In the genomic region with DNA sequence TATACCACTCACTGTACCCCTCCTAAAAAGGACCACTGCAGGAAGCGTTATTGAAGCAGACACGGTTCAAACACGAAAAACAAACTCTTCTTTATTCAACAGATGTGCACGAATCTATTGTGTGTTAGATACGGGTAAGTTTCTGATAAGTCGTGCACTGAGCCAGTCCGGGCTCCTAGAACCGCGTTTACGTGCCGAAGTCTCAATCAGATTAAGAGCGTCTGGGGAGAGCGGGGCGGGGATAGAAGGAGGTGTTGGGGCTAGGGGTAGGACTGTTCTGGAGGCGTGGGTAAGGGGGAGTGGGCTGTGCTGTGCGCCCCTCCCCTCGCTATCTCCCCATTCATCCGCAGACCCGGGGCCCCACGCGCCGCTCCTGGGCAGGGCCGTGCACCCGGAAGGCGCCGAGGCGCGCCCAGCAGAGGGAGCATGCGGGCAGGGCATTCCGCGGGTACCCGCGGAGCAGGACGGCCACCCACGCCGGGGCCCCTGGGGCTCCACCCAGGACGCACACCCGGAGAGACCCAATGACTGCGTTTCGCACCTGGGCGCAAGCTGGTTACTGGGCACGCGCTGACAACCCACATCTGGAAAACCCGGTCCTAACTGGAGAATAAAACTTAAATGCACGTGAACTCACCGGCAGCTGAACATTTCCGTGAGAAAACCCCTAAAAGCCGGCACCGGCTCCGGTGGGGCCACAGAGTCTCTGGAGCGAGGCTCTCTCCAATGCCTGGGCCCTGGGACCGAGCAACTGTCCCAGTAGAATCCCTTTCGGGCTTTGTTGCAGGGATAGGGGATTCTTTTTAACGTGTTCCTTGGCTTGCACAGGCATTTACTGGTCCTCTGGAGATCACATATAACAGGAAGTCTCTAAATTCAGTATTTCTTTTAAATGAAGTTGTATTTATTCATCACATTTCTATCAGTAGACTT, we compare ENCODE assay signal across 1 cellular context.
A peak's percentile ranks its signal among the peaks of the same experiment; 100 is the strongest.
TF ChIP-seq lines count a peak whose summit lies in the region.

No MANE protein-coding gene starts in this region.

TF ChIP-seq in HepG2, 621 proteins besides CTCF, POLR2A, EP300 and RAD21 (continued from another document and continues in another):
- TF ChIP-seq, protein P1, sequence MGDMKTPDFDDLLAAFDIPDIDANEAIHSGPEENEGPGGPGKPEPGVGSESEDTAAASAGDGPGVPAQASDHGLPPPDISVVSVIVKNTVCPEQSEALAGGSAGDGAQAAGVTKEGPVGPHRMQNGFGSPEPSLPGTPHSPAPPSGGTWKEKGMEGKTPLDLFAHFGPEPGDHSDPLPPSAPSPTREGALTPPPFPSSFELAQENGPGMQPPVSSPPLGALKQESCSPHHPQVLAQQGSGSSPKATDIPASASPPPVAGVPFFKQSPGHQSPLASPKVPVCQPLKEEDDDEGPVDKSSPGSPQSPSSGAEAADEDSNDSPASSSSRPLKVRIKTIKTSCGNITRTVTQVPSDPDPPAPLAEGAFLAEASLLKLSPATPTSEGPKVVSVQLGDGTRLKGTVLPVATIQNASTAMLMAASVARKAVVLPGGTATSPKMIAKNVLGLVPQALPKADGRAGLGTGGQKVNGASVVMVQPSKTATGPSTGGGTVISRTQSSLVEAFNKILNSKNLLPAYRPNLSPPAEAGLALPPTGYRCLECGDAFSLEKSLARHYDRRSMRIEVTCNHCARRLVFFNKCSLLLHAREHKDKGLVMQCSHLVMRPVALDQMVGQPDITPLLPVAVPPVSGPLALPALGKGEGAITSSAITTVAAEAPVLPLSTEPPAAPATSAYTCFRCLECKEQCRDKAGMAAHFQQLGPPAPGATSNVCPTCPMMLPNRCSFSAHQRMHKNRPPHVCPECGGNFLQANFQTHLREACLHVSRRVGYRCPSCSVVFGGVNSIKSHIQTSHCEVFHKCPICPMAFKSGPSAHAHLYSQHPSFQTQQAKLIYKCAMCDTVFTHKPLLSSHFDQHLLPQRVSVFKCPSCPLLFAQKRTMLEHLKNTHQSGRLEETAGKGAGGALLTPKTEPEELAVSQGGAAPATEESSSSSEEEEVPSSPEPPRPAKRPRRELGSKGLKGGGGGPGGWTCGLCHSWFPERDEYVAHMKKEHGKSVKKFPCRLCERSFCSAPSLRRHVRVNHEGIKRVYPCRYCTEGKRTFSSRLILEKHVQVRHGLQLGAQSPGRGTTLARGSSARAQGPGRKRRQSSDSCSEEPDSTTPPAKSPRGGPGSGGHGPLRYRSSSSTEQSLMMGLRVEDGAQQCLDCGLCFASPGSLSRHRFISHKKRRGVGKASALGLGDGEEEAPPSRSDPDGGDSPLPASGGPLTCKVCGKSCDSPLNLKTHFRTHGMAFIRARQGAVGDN (CRISPR knock-in tag; IDR thresholded peaks at IDR 0.05) = peak; percentile 90
- TF ChIP-seq ZSCAN21 (CRISPR knock-in tag; IDR thresholded peaks at IDR 0.05; ENCODE audit: borderline replicate concordance) (peak; percentile 66; the same call in 1 of the 2 replicates), ZNF629 (CRISPR knock-in tag; conservative IDR thresholded peaks at IDR 0.05) (no peak; the same call in 1 of the 2 replicates), ZBTB4 (CRISPR knock-in tag; IDR thresholded peaks at IDR 0.05; ENCODE audit: borderline replicate concordance) (no peak), BORCS8-MEF2B (CRISPR knock-in tag; IDR thresholded peaks at IDR 0.05) (peak; percentile 78; the same call in 1 of the 2 replicates), ZNF788 (CRISPR knock-in tag; IDR thresholded peaks at IDR 0.05; ENCODE audit: borderline replicate concordance) (peak; percentile 31; the same call in 1 of the 2 replicates), ZNF329 (CRISPR knock-in tag; IDR thresholded peaks at IDR 0.05; ENCODE audit: low read depth) (no peak), SRSF4 (IDR thresholded peaks at IDR 0.05; ENCODE audit: low read depth, low read length, poor library complexity, severe bottlenecking) (no peak), ZNF225 (CRISPR knock-in tag; IDR thresholded peaks at IDR 0.05) (no peak), GFI1 (CRISPR knock-in tag; IDR thresholded peaks at IDR 0.05; ENCODE audit: borderline replicate concordance) (0 out of 2 replicates have a peak, but pooled peaks have one; percentile 23), ZNF430 (CRISPR knock-in tag; IDR thresholded peaks at IDR 0.05) (peak; percentile 92), NFRKB (IDR thresholded peaks at IDR 0.05) (no peak), GTF2F1 (IDR thresholded peaks at IDR 0.05; ENCODE audit: low read length) (no peak), ZNF281 (CRISPR knock-in tag; IDR thresholded peaks at IDR 0.05; ENCODE audit: borderline replicate concordance) (no peak), ISL2 (CRISPR knock-in tag; IDR thresholded peaks at IDR 0.05) (0 out of 2 replicates have a peak, but pooled peaks have one; percentile 63), ZNF18 (CRISPR knock-in tag; IDR thresholded peaks at IDR 0.05; ENCODE audit: insufficient replicate concordance) (peak; percentile 10), ZNF383 (CRISPR knock-in tag; IDR thresholded peaks at IDR 0.05; ENCODE audit: borderline replicate concordance) (peak; percentile 68; the same call in 1 of the 2 replicates), ZNF296 (CRISPR knock-in tag; conservative IDR thresholded peaks at IDR 0.05) (0 out of 2 replicates have a peak, but pooled peaks have one; percentile 43), KDM4B (CRISPR knock-in tag; IDR thresholded peaks at IDR 0.05) (peak; percentile 23; the same call in 1 of the 2 replicates), CHD4 (IDR thresholded peaks at IDR 0.05; ENCODE audit: borderline replicate concordance, low read length) (no peak), MEIS2 (CRISPR knock-in tag; IDR thresholded peaks at IDR 0.05) (0 out of 2 replicates have a peak, but pooled peaks have one; percentile 64), MBD4 (IDR thresholded peaks at IDR 0.05; ENCODE audit: borderline replicate concordance, low read length) (no peak), PCBP1 (IDR thresholded peaks at IDR 0.05; ENCODE audit: borderline replicate concordance, low read depth, low read length) (no peak), KLF13 (CRISPR knock-in tag; IDR thresholded peaks at IDR 0.05) (no peak), ZNF644 (CRISPR knock-in tag; IDR thresholded peaks at IDR 0.05; ENCODE audit: low read depth) (no peak), ZXDC (CRISPR knock-in tag; IDR thresholded peaks at IDR 0.05) (peak; percentile 80), SNAI1 (CRISPR knock-in tag; IDR thresholded peaks at IDR 0.05; ENCODE audit: borderline replicate concordance) (0 out of 2 replicates have a peak, but pooled peaks have one; percentile 66), ZNF766 (CRISPR knock-in tag; IDR thresholded peaks at IDR 0.05; ENCODE audit: borderline replicate concordance) (peak; percentile 59; the same call in 1 of the 2 replicates), HOXA5 (CRISPR knock-in tag; IDR thresholded peaks at IDR 0.05) (peak; percentile 84), ZNF30 (CRISPR knock-in tag; IDR thresholded peaks at IDR 0.05) (0 out of 2 replicates have a peak, but pooled peaks have one; percentile 40), ZKSCAN5 (CRISPR knock-in tag; IDR thresholded peaks at IDR 0.05) (no peak), SRSF1 (optimal IDR thresholded peaks at IDR 0.05; ENCODE audit: low read depth, low read length) (no peak), PHF5A (CRISPR knock-in tag; IDR thresholded peaks at IDR 0.05; ENCODE audit: low read depth, unreplicated experiment) (no peak), ZNF552 (CRISPR knock-in tag; IDR thresholded peaks at IDR 0.05; ENCODE audit: borderline replicate concordance) (no peak), ZSCAN31 (CRISPR knock-in tag; IDR thresholded peaks at IDR 0.05; ENCODE audit: low read depth) (peak; percentile 44; the same call in 1 of the 2 replicates), FIP1L1 (IDR thresholded peaks at IDR 0.05; ENCODE audit: borderline replicate concordance, insufficient read depth, low read depth, low read length) (no peak)
- TF ChIP-seq, protein P2, sequence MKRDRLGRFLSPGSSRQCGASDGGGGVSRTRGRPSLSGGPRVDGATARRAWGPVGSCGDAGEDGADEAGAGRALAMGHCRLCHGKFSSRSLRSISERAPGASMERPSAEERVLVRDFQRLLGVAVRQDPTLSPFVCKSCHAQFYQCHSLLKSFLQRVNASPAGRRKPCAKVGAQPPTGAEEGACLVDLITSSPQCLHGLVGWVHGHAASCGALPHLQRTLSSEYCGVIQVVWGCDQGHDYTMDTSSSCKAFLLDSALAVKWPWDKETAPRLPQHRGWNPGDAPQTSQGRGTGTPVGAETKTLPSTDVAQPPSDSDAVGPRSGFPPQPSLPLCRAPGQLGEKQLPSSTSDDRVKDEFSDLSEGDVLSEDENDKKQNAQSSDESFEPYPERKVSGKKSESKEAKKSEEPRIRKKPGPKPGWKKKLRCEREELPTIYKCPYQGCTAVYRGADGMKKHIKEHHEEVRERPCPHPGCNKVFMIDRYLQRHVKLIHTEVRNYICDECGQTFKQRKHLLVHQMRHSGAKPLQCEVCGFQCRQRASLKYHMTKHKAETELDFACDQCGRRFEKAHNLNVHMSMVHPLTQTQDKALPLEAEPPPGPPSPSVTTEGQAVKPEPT (CRISPR knock-in tag; IDR thresholded peaks at IDR 0.05; ENCODE audit: low read depth) = peak; percentile 83; the same call in 1 of the 2 replicates
- TF ChIP-seq, protein P3, sequence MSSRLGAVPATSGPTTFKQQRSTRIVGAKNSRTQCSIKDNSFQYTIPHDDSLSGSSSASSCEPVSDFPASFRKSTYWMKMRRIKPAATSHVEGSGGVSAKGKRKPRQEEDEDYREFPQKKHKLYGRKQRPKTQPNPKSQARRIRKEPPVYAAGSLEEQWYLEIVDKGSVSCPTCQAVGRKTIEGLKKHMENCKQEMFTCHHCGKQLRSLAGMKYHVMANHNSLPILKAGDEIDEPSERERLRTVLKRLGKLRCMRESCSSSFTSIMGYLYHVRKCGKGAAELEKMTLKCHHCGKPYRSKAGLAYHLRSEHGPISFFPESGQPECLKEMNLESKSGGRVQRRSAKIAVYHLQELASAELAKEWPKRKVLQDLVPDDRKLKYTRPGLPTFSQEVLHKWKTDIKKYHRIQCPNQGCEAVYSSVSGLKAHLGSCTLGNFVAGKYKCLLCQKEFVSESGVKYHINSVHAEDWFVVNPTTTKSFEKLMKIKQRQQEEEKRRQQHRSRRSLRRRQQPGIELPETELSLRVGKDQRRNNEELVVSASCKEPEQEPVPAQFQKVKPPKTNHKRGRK (CRISPR knock-in tag; IDR thresholded peaks at IDR 0.05) = no peak
